1 cellular context compared by ENCODE assay signal in the genomic region with DNA sequence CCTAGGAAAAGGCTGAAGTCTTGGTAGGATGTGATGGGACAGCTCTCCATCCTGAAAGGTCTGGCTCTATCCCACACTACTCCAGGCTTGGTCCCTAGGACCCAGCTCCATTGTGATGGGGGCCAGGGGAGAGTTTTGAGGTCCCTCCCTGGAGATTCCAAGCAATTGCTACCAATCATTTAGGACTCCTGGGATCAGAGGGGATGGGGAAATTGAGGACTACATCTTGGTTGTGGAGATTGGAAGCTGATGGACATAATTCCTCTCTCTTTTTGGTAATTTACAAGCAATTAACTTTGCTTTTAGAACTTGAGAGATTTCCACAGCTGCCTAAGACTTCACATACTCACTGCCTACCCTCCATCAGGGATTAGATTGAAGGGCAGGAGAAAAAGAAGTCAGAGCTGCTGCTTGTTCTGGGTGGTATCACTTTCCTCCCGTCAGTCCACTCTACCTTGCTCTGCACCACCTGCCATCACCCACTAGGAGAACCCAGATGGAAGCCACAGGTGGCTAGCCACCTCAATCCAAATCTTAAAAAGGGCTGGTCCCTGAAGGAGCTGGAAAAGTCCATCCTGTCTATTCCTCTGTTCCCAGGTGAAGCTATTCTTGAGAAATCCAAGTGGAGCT.
TF ChIP-seq lines count a peak whose summit lies in the region.

No MANE protein-coding gene starts in this region.

TF ChIP-seq in GM23338, 12 proteins besides CTCF, POLR2A, EP300 and RAD21 (continued from another document):
- TF ChIP-seq, protein P1, sequence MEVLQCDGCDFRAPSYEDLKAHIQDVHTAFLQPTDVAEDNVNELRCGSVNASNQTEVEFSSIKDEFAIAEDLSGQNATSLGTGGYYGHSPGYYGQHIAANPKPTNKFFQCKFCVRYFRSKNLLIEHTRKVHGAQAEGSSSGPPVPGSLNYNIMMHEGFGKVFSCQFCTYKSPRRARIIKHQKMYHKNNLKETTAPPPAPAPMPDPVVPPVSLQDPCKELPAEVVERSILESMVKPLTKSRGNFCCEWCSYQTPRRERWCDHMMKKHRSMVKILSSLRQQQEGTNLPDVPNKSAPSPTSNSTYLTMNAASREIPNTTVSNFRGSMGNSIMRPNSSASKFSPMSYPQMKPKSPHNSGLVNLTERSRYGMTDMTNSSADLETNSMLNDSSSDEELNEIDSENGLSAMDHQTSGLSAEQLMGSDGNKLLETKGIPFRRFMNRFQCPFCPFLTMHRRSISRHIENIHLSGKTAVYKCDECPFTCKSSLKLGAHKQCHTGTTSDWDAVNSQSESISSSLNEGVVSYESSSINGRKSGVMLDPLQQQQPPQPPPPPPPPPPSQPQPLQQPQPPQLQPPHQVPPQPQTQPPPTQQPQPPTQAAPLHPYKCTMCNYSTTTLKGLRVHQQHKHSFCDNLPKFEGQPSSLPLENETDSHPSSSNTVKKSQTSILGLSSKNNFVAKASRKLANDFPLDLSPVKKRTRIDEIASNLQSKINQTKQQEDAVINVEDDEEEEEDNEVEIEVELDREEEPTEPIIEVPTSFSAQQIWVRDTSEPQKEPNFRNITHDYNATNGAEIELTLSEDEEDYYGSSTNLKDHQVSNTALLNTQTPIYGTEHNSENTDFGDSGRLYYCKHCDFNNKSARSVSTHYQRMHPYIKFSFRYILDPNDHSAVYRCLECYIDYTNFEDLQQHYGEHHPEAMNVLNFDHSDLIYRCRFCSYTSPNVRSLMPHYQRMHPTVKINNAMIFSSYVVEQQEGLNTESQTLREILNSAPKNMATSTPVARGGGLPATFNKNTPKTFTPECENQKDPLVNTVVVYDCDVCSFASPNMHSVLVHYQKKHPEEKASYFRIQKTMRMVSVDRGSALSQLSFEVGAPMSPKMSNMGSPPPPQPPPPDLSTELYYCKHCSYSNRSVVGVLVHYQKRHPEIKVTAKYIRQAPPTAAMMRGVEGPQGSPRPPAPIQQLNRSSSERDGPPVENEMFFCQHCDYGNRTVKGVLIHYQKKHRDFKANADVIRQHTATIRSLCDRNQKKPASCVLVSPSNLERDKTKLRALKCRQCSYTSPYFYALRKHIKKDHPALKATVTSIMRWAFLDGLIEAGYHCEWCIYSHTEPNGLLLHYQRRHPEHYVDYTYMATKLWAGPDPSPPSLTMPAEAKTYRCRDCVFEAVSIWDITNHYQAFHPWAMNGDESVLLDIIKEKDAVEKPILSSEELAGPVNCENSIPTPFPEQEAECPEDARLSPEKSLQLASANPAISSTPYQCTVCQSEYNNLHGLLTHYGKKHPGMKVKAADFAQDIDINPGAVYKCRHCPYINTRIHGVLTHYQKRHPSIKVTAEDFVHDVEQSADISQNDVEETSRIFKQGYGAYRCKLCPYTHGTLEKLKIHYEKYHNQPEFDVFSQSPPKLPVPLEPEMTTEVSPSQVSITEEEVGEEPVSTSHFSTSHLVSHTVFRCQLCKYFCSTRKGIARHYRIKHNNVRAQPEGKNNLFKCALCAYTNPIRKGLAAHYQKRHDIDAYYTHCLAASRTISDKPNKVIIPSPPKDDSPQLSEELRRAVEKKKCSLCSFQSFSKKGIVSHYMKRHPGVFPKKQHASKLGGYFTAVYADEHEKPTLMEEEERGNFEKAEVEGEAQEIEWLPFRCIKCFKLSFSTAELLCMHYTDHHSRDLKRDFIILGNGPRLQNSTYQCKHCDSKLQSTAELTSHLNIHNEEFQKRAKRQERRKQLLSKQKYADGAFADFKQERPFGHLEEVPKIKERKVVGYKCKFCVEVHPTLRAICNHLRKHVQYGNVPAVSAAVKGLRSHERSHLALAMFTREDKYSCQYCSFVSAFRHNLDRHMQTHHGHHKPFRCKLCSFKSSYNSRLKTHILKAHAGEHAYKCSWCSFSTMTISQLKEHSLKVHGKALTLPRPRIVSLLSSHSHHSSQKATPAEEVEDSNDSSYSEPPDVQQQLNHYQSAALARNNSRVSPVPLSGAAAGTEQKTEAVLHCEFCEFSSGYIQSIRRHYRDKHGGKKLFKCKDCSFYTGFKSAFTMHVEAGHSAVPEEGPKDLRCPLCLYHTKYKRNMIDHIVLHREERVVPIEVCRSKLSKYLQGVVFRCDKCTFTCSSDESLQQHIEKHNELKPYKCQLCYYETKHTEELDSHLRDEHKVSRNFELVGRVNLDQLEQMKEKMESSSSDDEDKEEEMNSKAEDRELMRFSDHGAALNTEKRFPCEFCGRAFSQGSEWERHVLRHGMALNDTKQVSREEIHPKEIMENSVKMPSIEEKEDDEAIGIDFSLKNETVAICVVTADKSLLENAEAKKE (CRISPR knock-in tag; IDR thresholded peaks at IDR 0.05): no peak
- TF ChIP-seq CREB1 (CRISPR knock-in tag; IDR thresholded peaks at IDR 0.05; ENCODE audit: low read depth): no peak
- no peak for TF ChIP-seq JUNB (IDR thresholded peaks at IDR 0.05; ENCODE audit: unreplicated experiment)
- TF ChIP-seq NANOG (IDR thresholded peaks at IDR 0.05; ENCODE audit: borderline replicate concordance): no peak
- TF ChIP-seq, protein P2, sequence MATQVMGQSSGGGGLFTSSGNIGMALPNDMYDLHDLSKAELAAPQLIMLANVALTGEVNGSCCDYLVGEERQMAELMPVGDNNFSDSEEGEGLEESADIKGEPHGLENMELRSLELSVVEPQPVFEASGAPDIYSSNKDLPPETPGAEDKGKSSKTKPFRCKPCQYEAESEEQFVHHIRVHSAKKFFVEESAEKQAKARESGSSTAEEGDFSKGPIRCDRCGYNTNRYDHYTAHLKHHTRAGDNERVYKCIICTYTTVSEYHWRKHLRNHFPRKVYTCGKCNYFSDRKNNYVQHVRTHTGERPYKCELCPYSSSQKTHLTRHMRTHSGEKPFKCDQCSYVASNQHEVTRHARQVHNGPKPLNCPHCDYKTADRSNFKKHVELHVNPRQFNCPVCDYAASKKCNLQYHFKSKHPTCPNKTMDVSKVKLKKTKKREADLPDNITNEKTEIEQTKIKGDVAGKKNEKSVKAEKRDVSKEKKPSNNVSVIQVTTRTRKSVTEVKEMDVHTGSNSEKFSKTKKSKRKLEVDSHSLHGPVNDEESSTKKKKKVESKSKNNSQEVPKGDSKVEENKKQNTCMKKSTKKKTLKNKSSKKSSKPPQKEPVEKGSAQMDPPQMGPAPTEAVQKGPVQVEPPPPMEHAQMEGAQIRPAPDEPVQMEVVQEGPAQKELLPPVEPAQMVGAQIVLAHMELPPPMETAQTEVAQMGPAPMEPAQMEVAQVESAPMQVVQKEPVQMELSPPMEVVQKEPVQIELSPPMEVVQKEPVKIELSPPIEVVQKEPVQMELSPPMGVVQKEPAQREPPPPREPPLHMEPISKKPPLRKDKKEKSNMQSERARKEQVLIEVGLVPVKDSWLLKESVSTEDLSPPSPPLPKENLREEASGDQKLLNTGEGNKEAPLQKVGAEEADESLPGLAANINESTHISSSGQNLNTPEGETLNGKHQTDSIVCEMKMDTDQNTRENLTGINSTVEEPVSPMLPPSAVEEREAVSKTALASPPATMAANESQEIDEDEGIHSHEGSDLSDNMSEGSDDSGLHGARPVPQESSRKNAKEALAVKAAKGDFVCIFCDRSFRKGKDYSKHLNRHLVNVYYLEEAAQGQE (IDR thresholded peaks at IDR 0.05; ENCODE audit: unreplicated experiment): no peak
- TF ChIP-seq EZH2 (IDR thresholded peaks at IDR 0.05; ENCODE audit: low read depth, unreplicated experiment): no peak
- TF ChIP-seq, protein P3, sequence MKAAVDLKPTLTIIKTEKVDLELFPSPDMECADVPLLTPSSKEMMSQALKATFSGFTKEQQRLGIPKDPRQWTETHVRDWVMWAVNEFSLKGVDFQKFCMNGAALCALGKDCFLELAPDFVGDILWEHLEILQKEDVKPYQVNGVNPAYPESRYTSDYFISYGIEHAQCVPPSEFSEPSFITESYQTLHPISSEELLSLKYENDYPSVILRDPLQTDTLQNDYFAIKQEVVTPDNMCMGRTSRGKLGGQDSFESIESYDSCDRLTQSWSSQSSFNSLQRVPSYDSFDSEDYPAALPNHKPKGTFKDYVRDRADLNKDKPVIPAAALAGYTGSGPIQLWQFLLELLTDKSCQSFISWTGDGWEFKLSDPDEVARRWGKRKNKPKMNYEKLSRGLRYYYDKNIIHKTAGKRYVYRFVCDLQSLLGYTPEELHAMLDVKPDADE (IDR thresholded peaks at IDR 0.05): no peak
- no peak for TF ChIP-seq POLR2AphosphoS5 (IDR thresholded peaks at IDR 0.05; ENCODE audit: low read depth)
- no peak for TF ChIP-seq ZNF114 (CRISPR knock-in tag; IDR thresholded peaks at IDR 0.05)
- no peak for TF ChIP-seq STAT1 (IDR thresholded peaks at IDR 0.05; ENCODE audit: unreplicated experiment)
- no peak for TF ChIP-seq EZH2phosphoT487 (IDR thresholded peaks at IDR 0.05; ENCODE audit: unreplicated experiment)
